ENCODE assay signal across 1 cellular context in genomic region chr15:41417418-41417811, GRCh38.
TF ChIP-seq lines count a peak whose summit lies in the region.

No MANE protein-coding gene starts in this region.

TF ChIP-seq in HepG2, 621 proteins besides CTCF, POLR2A, EP300 and RAD21 (continued from another document and continues in another):
- no peak for TF ChIP-seq ZNF646 (CRISPR knock-in tag; IDR thresholded peaks at IDR 0.05)
- no peak for TF ChIP-seq ZNF224 (CRISPR knock-in tag; IDR thresholded peaks at IDR 0.05)
- TF ChIP-seq TBX2 (CRISPR knock-in tag; IDR thresholded peaks at IDR 0.05; ENCODE audit: borderline replicate concordance) = peak; percentile 64
- no peak for TF ChIP-seq HOXA9 (CRISPR knock-in tag; IDR thresholded peaks at IDR 0.05; ENCODE audit: borderline replicate concordance)
- TF ChIP-seq ZNF292 (CRISPR knock-in tag; IDR thresholded peaks at IDR 0.05; ENCODE audit: borderline replicate concordance, low read depth) = no peak
- TF ChIP-seq BRCA1 (CRISPR knock-in tag; IDR thresholded peaks at IDR 0.05) = no peak; the same call in 1 of the 2 replicates
- no peak for TF ChIP-seq ZBTB39 (CRISPR knock-in tag; IDR thresholded peaks at IDR 0.05)
- no peak for TF ChIP-seq ZBTB33 (CRISPR knock-in tag; IDR thresholded peaks at IDR 0.05)
- no peak for TF ChIP-seq RFX3 (CRISPR knock-in tag; IDR thresholded peaks at IDR 0.05)
- peak; percentile 50 for TF ChIP-seq ZNF687 (CRISPR knock-in tag; IDR thresholded peaks at IDR 0.05)
- TF ChIP-seq ZBTB34 (CRISPR knock-in tag; IDR thresholded peaks at IDR 0.05) = no peak
- TF ChIP-seq SALL2 (CRISPR knock-in tag; IDR thresholded peaks at IDR 0.05) = no peak
- TF ChIP-seq SKIL (CRISPR knock-in tag; IDR thresholded peaks at IDR 0.05; ENCODE audit: borderline replicate concordance) = 0 out of 2 replicates have a peak, but pooled peaks have one; percentile 2
- TF ChIP-seq THAP7 (CRISPR knock-in tag; IDR thresholded peaks at IDR 0.05) = no peak
- peak; percentile 48; the same call in 1 of the 2 replicates for TF ChIP-seq GABPB1 (CRISPR knock-in tag; IDR thresholded peaks at IDR 0.05)
- no peak; the same call in 1 of the 2 replicates for TF ChIP-seq ZNF274 (CRISPR knock-in tag; IDR thresholded peaks at IDR 0.05)
- peak; percentile 57; the same call in 1 of the 2 replicates for TF ChIP-seq ZXDC (CRISPR knock-in tag; IDR thresholded peaks at IDR 0.05)
- TF ChIP-seq ETV5 (CRISPR knock-in tag; IDR thresholded peaks at IDR 0.05; ENCODE audit: borderline replicate concordance) = no peak
- peak; percentile 49 for TF ChIP-seq ZNF883 (CRISPR knock-in tag; IDR thresholded peaks at IDR 0.05; ENCODE audit: not compliant biosample characterization)
- no peak for TF ChIP-seq RBAK (CRISPR knock-in tag; IDR thresholded peaks at IDR 0.05)
- no peak for TF ChIP-seq ATAD3A (CRISPR knock-in tag; IDR thresholded peaks at IDR 0.05)
- TF ChIP-seq GPBP1L1 (CRISPR knock-in tag; IDR thresholded peaks at IDR 0.05) = no peak
- TF ChIP-seq ZNF619 (CRISPR knock-in tag; IDR thresholded peaks at IDR 0.05) = no peak
- peak; percentile 59; the same call in 1 of the 2 replicates for TF ChIP-seq EED (CRISPR knock-in tag; IDR thresholded peaks at IDR 0.05)
- no peak for TF ChIP-seq FOXO4 (CRISPR knock-in tag; conservative IDR thresholded peaks at IDR 0.05)
